Comparison of ENCODE assay signal across 11 cellular contexts in genomic region chr17:36657390-36657762, GRCh38. TPM values are rescaled to one million over a fixed set of nuclear protein-coding genes. Genes with fewer than 3 reads are reported as not detected.
DNase-seq lines count a peak whose midpoint lies in the region; ATAC-seq and TF ChIP-seq lines count a peak whose summit lies in the region.
"Had no signal": no experiment of that assay in that cellular context is flagged by ENCODE, and none has a peak within 500 bp of the region (broad histone marks: within the 10 kb centered on the region; RNA-seq: fewer than 3 reads in every experiment).

No MANE protein-coding gene starts in this region.

- no peaks in the 10 kb centered on the region for H3K4me1 ChIP-seq in effector memory CD4-positive, alpha-beta T cell (ENCODE audit: control insufficient read depth, insufficient read depth, low read length, poor library complexity, severe bottlenecking)
- H3K4me1 ChIP-seq in muscle layer of duodenum (ENCODE audit: control insufficient read depth in 1 of 2, insufficient read depth in 2 of 2, low read length in 2 of 2) (peaks cover 0 to 14% of the 10 kb centered on the region in 2 donors), transverse colon (peaks cover 0 to 19% (median 14%) of the 10 kb centered on the region in 4 donors)

- intact Hi-C loops in Right ventricle myocardium inferior (cut with DNase I) (no loop called here), left ventricle myocardium superior (cut with micrococcal nuclease) (no loop called here), transverse colon (cut with DNase I; ENCODE audit: low total_unique reads) (no loop called here)

- peak; percentile 25 for DNase-seq in Right ventricle myocardium inferior (ENCODE audit: missing footprints)
- DNase-seq in left ventricle myocardium superior, result no peak
- no peak for DNase-seq in effector memory CD4-positive, alpha-beta T cell
- DNase-seq in transverse colon, result no peak
- no peak for DNase-seq in SW 1271 (lab: John Stamatoyannopoulos, UW)
- DNase-seq: AML-193, midbrain, NCI-H1105 treated with DMSO at 0.1 percent for 48 hours had no signal

- peaks cover 10% of the 10 kb centered on the region for H3K27me3 ChIP-seq in effector memory CD4-positive, alpha-beta T cell (replicated peaks; ENCODE audit: control insufficient read depth, insufficient read depth, low read length, poor library complexity, severe bottlenecking)
- H3K27me3 ChIP-seq in muscle layer of duodenum (ENCODE audit: low read depth, low read length) (peaks cover 14% of the 10 kb centered on the region), transverse colon (peaks cover 30% of the 10 kb centered on the region)

- H3K9me3 ChIP-seq in effector memory CD4-positive, alpha-beta T cell (ENCODE audit: control insufficient read depth, low read length), result no peaks in the 10 kb centered on the region
- no peaks in the 10 kb centered on the region for H3K9me3 ChIP-seq in muscle layer of duodenum (ENCODE audit: control insufficient read depth in 1 of 2, low read length in 2 of 2)
- no peaks in the 10 kb centered on the region for H3K9me3 ChIP-seq in transverse colon

- no peak for TF ChIP-seq CTCF in transverse colon (IDR thresholded peaks at IDR 0.05)

- H3K36me3 ChIP-seq in effector memory CD4-positive, alpha-beta T cell (ENCODE audit: control insufficient read depth, insufficient read depth, low read length), result no peaks in the 10 kb centered on the region
- H3K36me3 ChIP-seq in muscle layer of duodenum (ENCODE audit: control insufficient read depth in 1 of 2, insufficient read depth in 2 of 2, low read length in 2 of 2), result no peaks in the 10 kb centered on the region
- no peaks in the 10 kb centered on the region for H3K36me3 ChIP-seq in transverse colon

- no peak for TF ChIP-seq EP300 in transverse colon (IDR thresholded peaks at IDR 0.05; ENCODE audit: low read depth)

- WGBS in transverse colon (ENCODE audit: low coverage in 1 of 2), 2 donors, result 66% methylated on average over 25 of the region's 25 CpGs; no CpG with 5 or more reads in 1 of the 2 donors

- ATAC-seq in Right ventricle myocardium inferior (no peak), left ventricle myocardium superior (no peak), HG02884 (IDR thresholded peaks at IDR 0.05; ENCODE audit: unreplicated experiment) (no peak), GM21737 (IDR thresholded peaks at IDR 0.05; ENCODE audit: unreplicated experiment) (no peak)

- no peak for TF ChIP-seq POLR2A in transverse colon (IDR thresholded peaks at IDR 0.05)

- peak overlapping the region; percentile 30 for H3K4me3 ChIP-seq in effector memory CD4-positive, alpha-beta T cell (ENCODE audit: insufficient read depth, low read depth, low read length, poor library complexity, severe bottlenecking)
- H3K4me3 ChIP-seq in muscle layer of duodenum (ENCODE audit: low read depth in 1 of 2, low read length in 2 of 2) (peak overlapping the region; percentile 33 to 69), transverse colon (peak overlapping the region; percentile 21 to 57 (median 35))

- no peak overlapping the region for H3K27ac ChIP-seq in effector memory CD4-positive, alpha-beta T cell (ENCODE audit: insufficient read depth, low read length, poor library complexity, severe bottlenecking)
- H3K27ac ChIP-seq in muscle layer of duodenum (ENCODE audit: low read length) (no peak overlapping the region), transverse colon (peak overlapping the region in 1 of 4 donors; percentile 4)

- in situ Hi-C loops in transverse colon (cut with MboI; ENCODE audit: low pct_ligation_motif_present in 1 of 4, low pct_unique_long_range_greater_than_20kb in 1 of 4, low sequenced_read_pairs in 3 of 4), result no loop called here

RNA-seq across cellular contexts. Expression of gene MRM1, which starts 56.0 kb away (rescaled TPM):
- total RNA-seq in Right ventricle myocardium inferior (9.4 TPM), left ventricle myocardium superior (9.2 TPM), transverse colon (10 to 100 TPM in 3 of 4 donors, 1 to 10 TPM in 1; 9.5 to 20.9 (median 11.5) TPM)
